Comparison of ENCODE assay signal across 8 cellular contexts in the genomic region with DNA sequence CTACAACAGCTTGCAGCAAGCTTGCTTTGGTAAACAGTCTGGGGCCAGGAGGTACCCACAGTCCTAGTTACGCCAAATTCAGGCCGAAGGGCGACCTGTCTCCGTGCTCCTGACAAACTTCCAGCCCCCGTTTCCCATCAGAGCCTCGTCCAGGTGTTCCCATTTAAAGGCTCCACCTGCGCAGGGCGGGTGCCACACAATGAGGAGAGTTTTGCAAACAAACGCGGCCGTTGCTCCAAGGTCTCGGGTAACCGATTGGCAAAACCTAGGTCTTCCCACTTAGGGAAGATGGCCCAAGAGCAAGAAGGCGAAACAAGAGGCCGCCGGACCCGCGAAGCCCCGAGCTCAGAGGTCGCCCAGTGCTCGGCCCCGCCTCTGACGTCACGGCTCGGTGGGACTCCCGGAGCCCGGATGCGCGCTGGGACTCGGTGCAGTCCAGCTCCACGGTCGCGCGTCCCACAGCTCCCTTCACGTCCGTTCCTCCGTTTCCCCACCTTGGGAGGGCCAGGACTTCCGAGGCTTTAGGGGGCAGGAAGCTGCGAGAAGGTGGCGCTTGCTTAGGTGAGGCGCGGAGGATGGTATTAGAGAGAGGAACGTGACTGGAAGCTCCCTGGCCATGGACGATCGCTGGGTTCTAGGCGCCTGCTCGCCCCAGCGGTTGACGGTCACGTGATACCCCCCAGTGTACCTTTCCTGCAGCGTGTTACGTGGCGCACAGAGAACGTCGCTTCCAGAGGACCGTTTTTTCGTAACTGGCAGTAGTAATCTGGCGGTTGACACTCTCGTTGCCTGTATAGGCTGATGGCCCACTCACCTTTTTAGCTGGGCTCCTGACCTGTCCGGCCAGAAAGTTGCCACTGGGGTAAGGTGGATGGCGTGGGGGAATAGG. TPM values are rescaled to one million over a fixed set of nuclear protein-coding genes. Genes with fewer than 3 reads are reported as not detected.
A peak's percentile ranks its signal among the peaks of the same experiment; 100 is the strongest.
DNase-seq lines count a peak whose midpoint lies in the region; ATAC-seq and TF ChIP-seq lines count a peak whose summit lies in the region.

No MANE protein-coding gene starts in this region.

- intact Hi-C loops in CD8-positive, alpha-beta T cell (cut with DNase I, micrococcal nuclease): loop anchor here (1.0 to 5.0 kb wide), 4 partner anchors 12 to 41 kb away; partner anchors contain the start of gene KDM4C (in 2 of the 2)
- intact Hi-C loops in stomach (cut with DNase I; ENCODE audit: low total_unique reads): no loop called here

- H3K4me3 Mint-ChIP-seq in CD8-positive, alpha-beta T cell: peak overlapping the region; percentile 88
- peak overlapping the region; percentile 88 for H3K4me3 Mint-ChIP-seq in activated CD8-positive, alpha-beta memory T cell treated with anti-CD3 and anti-CD28 coated beads, Interleukin-2, amount 10 ng/mL, durations not matched to agents 7 days and 5 days
- H3K4me3 Mint-ChIP-seq in endothelial cell (ENCODE audit: unreplicated experiment): peak overlapping the region; percentile 25

- no peak overlapping the region for H3K4ac ChIP-seq in neuronal stem cell (ENCODE audit: low read length)

- no peak overlapping the region for H3K4me2 ChIP-seq in neuronal stem cell (ENCODE audit: insufficient read depth, low read length, poor library complexity, severe bottlenecking)

- no peak overlapping the region for H2AFZ ChIP-seq in neuronal stem cell (ENCODE audit: low read length)

- peaks cover 11% of the 10 kb centered on the region for H3K4me1 Mint-ChIP-seq in CD8-positive, alpha-beta T cell (ENCODE audit: low read depth)
- peaks cover 9% of the 10 kb centered on the region for H3K4me1 Mint-ChIP-seq in activated CD8-positive, alpha-beta memory T cell treated with anti-CD3 and anti-CD28 coated beads, Interleukin-2, amount 10 ng/mL, durations not matched to agents 7 days and 5 days
- H3K4me1 Mint-ChIP-seq in endothelial cell (ENCODE audit: unreplicated experiment): no peaks in the 10 kb centered on the region

- H4K8ac ChIP-seq in neuronal stem cell (ENCODE audit: low read depth, low read length): no peak overlapping the region

- WGBS in neuronal stem cell (ENCODE audit: extremely low coverage in 2 of 2, insufficient read length in 2 of 2, insufficient replicate concordance in 1 of 2), 2 donors: no CpG with 5 or more reads among the region's 61 CpGs
- 11 to 35% (median 15%) methylated on average over 31 to 61 of the region's 61 CpGs for WGBS in stomach, 5 donors

- H3K79me1 ChIP-seq in neuronal stem cell (ENCODE audit: low read depth, low read length): no peaks in the 10 kb centered on the region

- H2BK15ac ChIP-seq in neuronal stem cell (ENCODE audit: low read length): peak overlapping the region; percentile 55

- H2BK5ac ChIP-seq in neuronal stem cell (ENCODE audit: low read length): no peak overlapping the region

- TF ChIP-seq EP300 in stomach (IDR thresholded peaks at IDR 0.05): no peak

- TF ChIP-seq CTCF in CD8-positive, alpha-beta T cell (IDR thresholded peaks at IDR 0.05): no peak
- TF ChIP-seq CTCF in NB4 (IDR thresholded peaks at IDR 0.05; ENCODE audit: low read depth, low read length): no peak
- TF ChIP-seq CTCF in endothelial cell (IDR thresholded peaks at IDR 0.05; ENCODE audit: unreplicated experiment): no peak
- TF ChIP-seq CTCF in stomach (IDR thresholded peaks at IDR 0.05): no peak

- H3K36me3 ChIP-seq in CD8-positive, alpha-beta T cell (ENCODE audit: insufficient read depth, low read length): no peaks in the 10 kb centered on the region
- no peaks in the 10 kb centered on the region for H3K36me3 ChIP-seq in neuronal stem cell (replicated peaks in 1 of 2; ENCODE audit: control insufficient read depth in 2 of 2, insufficient read depth in 2 of 2, low read length in 2 of 2)
- H3K36me3 ChIP-seq in stomach: no peaks in the 10 kb centered on the region

- ATAC-seq in CD8-positive, alpha-beta T cell: peak; percentile 85
- ATAC-seq in GM21528 (IDR thresholded peaks at IDR 0.05; ENCODE audit: low FRiP score, unreplicated experiment): peak; percentile 87
- peak; percentile 94 for ATAC-seq in activated CD8-positive, alpha-beta memory T cell treated with anti-CD3 and anti-CD28 coated beads, Interleukin-2, amount 10 ng/mL, durations not matched to agents 7 days and 5 days
- no peak for ATAC-seq in GM19351 (IDR thresholded peaks at IDR 0.05; ENCODE audit: unreplicated experiment)

- no peaks in the 10 kb centered on the region for H3K4me1 ChIP-seq in CD8-positive, alpha-beta T cell (ENCODE audit: insufficient read depth, low read length)
- H3K4me1 ChIP-seq in neuronal stem cell (ENCODE audit: control insufficient read depth in 2 of 2, insufficient read depth in 1 of 2, low read depth in 1 of 2, low read length in 2 of 2) (no peaks in the 10 kb centered on the region), stomach (peaks cover 0 to 17% (median 13%) of the 10 kb centered on the region in 4 donors)

- H3K18ac ChIP-seq in neuronal stem cell (ENCODE audit: low read length): peak overlapping the region; percentile 13

- H3K27me3 Mint-ChIP-seq in CD8-positive, alpha-beta T cell (ENCODE audit: low read depth): no peaks in the 10 kb centered on the region
- H3K27me3 Mint-ChIP-seq in activated CD8-positive, alpha-beta memory T cell treated with anti-CD3 and anti-CD28 coated beads, Interleukin-2, amount 10 ng/mL, durations not matched to agents 7 days and 5 days: peaks cover 2% of the 10 kb centered on the region
- no peaks in the 10 kb centered on the region for H3K27me3 Mint-ChIP-seq in endothelial cell (ENCODE audit: unreplicated experiment)

- H3K23ac ChIP-seq in neuronal stem cell (ENCODE audit: low read depth, low read length, poor library complexity): no peak overlapping the region

- no peaks in the 10 kb centered on the region for H3K27me3 ChIP-seq in CD8-positive, alpha-beta T cell (ENCODE audit: insufficient read depth, low read length)
- H3K27me3 ChIP-seq in neuronal stem cell (ENCODE audit: control insufficient read depth in 3 of 3, insufficient read depth in 3 of 3, low read depth in 1 of 3, low read length in 3 of 3) (no peaks in the 10 kb centered on the region), stomach (no peaks in the 10 kb centered on the region)

- H2BK120ac ChIP-seq in neuronal stem cell (ENCODE audit: low read depth, low read length): no peak overlapping the region

- peak overlapping the region; percentile 40 for H2AK5ac ChIP-seq in neuronal stem cell (ENCODE audit: low read depth, low read length)

- CTCF ChIA-PET in CD8-positive, alpha-beta T cell (lab: Charles Lee): interaction anchor here (0.8 kb wide), 1 partner anchor 34 kb away, joined by 3 read pairs; no protein-coding TSS in a partner anchor
- CTCF ChIA-PET in activated CD8-positive, alpha-beta memory T cell treated with anti-CD3 and anti-CD28 coated beads, Interleukin-2, amount 10 ng/mL, durations not matched to agents 7 days and 5 days (lab: Charles Lee): interaction anchor here (0.6 to 1.5 kb wide), 6 partner anchors 10 to 93 kb away, joined by 3 to 9 read pairs (median 4); partner anchors contain the start of gene KDM4C

- POLR2A ChIA-PET in CD8-positive, alpha-beta T cell (lab: Charles Lee): interaction anchor here (0.6 to 3.9 kb wide), 9 partner anchors 10 to 1050 kb away, joined by 3 to 58 read pairs (median 3); partner anchors contain the start of gene KDM4C

- TF ChIP-seq POLR2A in NB4 (IDR thresholded peaks at IDR 0.05; ENCODE audit: extremely low read depth, insufficient read length) (peak; percentile 87), stomach (IDR thresholded peaks at IDR 0.05) (peak in 1 of 4 donors; percentile 52)

- H3K27ac Mint-ChIP-seq in CD8-positive, alpha-beta T cell: peak overlapping the region; percentile 88
- H3K27ac Mint-ChIP-seq in activated CD8-positive, alpha-beta memory T cell treated with anti-CD3 and anti-CD28 coated beads, Interleukin-2, amount 10 ng/mL, durations not matched to agents 7 days and 5 days: peak overlapping the region; percentile 91
- no peak overlapping the region for H3K27ac Mint-ChIP-seq in endothelial cell (ENCODE audit: unreplicated experiment)

- no peak overlapping the region for H2BK12ac ChIP-seq in neuronal stem cell (ENCODE audit: low read length)

- peak; percentile 41 to 79 (median 63) for DNase-seq in CD8-positive, alpha-beta T cell
- DNase-seq in NB4 (ENCODE audit: low read depth) (peak; percentile 93), endothelial cell (ENCODE audit: low spot score) (peak; percentile 38), neuronal stem cell (ENCODE audit: low spot score) (no peak), stomach (peak; percentile 80)
- peak; percentile 89 for DNase-seq in activated CD8-positive, alpha-beta memory T cell treated with anti-CD3 and anti-CD28 coated beads, Interleukin-2, amount 10 ng/mL, durations not matched to agents 7 days and 5 days

- H3K36me3 Mint-ChIP-seq in CD8-positive, alpha-beta T cell: no peaks in the 10 kb centered on the region
- H3K36me3 Mint-ChIP-seq in activated CD8-positive, alpha-beta memory T cell treated with anti-CD3 and anti-CD28 coated beads, Interleukin-2, amount 10 ng/mL, durations not matched to agents 7 days and 5 days: no peaks in the 10 kb centered on the region
- H3K36me3 Mint-ChIP-seq in endothelial cell (ENCODE audit: low read depth, unreplicated experiment): no peaks in the 10 kb centered on the region

- H3K9me3 Mint-ChIP-seq in CD8-positive, alpha-beta T cell: no peaks in the 10 kb centered on the region
- no peaks in the 10 kb centered on the region for H3K9me3 Mint-ChIP-seq in activated CD8-positive, alpha-beta memory T cell treated with anti-CD3 and anti-CD28 coated beads, Interleukin-2, amount 10 ng/mL, durations not matched to agents 7 days and 5 days (ENCODE audit: low read depth)
- no peaks in the 10 kb centered on the region for H3K9me3 Mint-ChIP-seq in endothelial cell (ENCODE audit: unreplicated experiment)

- H3K4me3 ChIP-seq in CD8-positive, alpha-beta T cell (ENCODE audit: low read depth, low read length): peak overlapping the region; percentile 44
- H3K4me3 ChIP-seq in NB4 (ENCODE audit: low read depth, low read length) (peak overlapping the region; percentile 76), neuronal stem cell (ENCODE audit: low read length in 2 of 2) (no peak overlapping the region), stomach (peak overlapping the region; percentile 43 to 56 (median 50))

- H4K91ac ChIP-seq in neuronal stem cell (ENCODE audit: low read depth, low read length, poor library complexity): no peak overlapping the region

- no peaks in the 10 kb centered on the region for H3K9me3 ChIP-seq in CD8-positive, alpha-beta T cell (ENCODE audit: low read length)
- H3K9me3 ChIP-seq in neuronal stem cell (replicated peaks in 1 of 2; ENCODE audit: control insufficient read depth in 2 of 2, insufficient read depth in 1 of 2, low read depth in 1 of 2, low read length in 2 of 2): no peaks in the 10 kb centered on the region
- H3K9me3 ChIP-seq in stomach: no peaks in the 10 kb centered on the region

- H3K14ac ChIP-seq in neuronal stem cell (ENCODE audit: low read length): peak overlapping the region; percentile 14

- peak overlapping the region; percentile 25 for H3K27ac ChIP-seq in CD8-positive, alpha-beta T cell (ENCODE audit: low read depth, low read length)
- H3K27ac ChIP-seq in neuronal stem cell (replicated peaks; ENCODE audit: low read length): no peak overlapping the region
- peak overlapping the region; percentile 78 to 87 (median 86) for H3K27ac ChIP-seq in stomach

- no peak overlapping the region for H3K9ac ChIP-seq in neuronal stem cell (ENCODE audit: low read depth, low read length, poor library complexity)

RNA-seq across cellular contexts. Expression of gene KDM4C, which starts 41.8 kb away (rescaled TPM):
- 10 to 100 TPM; 51.6 to 54.6 TPM for total RNA-seq in CD8-positive, alpha-beta T cell
- 10 to 100 TPM; 31.5 to 57.8 TPM for total RNA-seq in activated CD8-positive, alpha-beta memory T cell treated with anti-CD3 and anti-CD28 coated beads, Interleukin-2, amount 10 ng/mL, durations not matched to agents 7 days and 5 days
- total RNA-seq in endothelial cell (ENCODE audit: unreplicated experiment) (21.0 TPM), stomach (100 to 1,000 TPM in 2 of 5 donors, 10 to 100 TPM in 3; 77.6 to 129 (median 85.2) TPM)
- 3.1 TPM for polyA plus RNA-seq in neuronal stem cell (2013, experiment 1 of 2)
- polyA plus RNA-seq in neuronal stem cell (2013, experiment 2 of 2): 3.4 TPM
- polyA plus RNA-seq in stomach: 10 to 100 TPM in 1 of 3 donors, 1 to 10 TPM in 2; 6.7 to 13.0 (median 7.6) TPM

Comparison
In these comparisons a context has a peak if more than half of its experiments do, and no peak if none do; other contexts are left out.
1. H3K4me3 ChIP-seq: peak in CD8-positive, alpha-beta T cell (single experiment), NB4 (single experiment) and stomach (4 of 4); none in neuronal stem cell (0 of 2).
2. H3K4me3 Mint-ChIP-seq: peak in every context shown above with its lines; median percentile 88 in CD8-positive, alpha-beta T cell; 88 in activated CD8-positive, alpha-beta memory T cell treated with anti-CD3 and anti-CD28 coated beads, Interleukin-2, amount 10 ng/mL, durations not matched to agents 7 days and 5 days; 25 in endothelial cell.